ENCODE assay signal across 18 cellular contexts in the genomic region with DNA sequence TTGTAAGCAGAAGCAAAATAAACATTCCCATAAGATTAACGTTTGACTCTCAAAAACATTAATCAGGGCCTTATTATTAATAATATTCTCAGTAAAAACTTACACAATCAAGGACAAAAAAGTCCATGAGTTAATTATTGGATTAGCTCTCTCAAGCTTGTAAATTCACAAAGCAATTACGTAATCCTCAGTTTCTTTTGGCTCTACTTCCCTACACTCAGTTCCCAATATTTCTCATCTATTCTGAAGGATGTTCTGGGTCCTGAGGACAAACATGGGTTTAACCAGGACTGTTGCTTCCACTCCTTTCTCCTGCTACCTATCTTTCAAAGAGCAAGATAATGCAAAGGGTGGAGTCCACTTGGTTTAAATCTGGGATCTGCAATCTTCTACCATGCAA.
"Had no signal": no experiment of that assay in that cellular context is flagged by ENCODE, and none has a peak within 500 bp of the region (broad histone marks: within the 10 kb centered on the region; RNA-seq: fewer than 3 reads in every experiment).

No MANE protein-coding gene starts in this region.

- H3K4me2 ChIP-seq: hepatocyte had no signal

- H2AFZ ChIP-seq: hepatocyte had no signal

- H3K4me1 ChIP-seq: psoas muscle, upper lobe of right lung had no signal

- H3K9me3 ChIP-seq: psoas muscle, suprapubic skin, upper lobe of right lung had no signal

- H3K79me2 ChIP-seq: hepatocyte had no signal

- ATAC-seq: activated CD8-positive, alpha-beta memory T cell treated with anti-CD3 and anti-CD28 coated beads, Interleukin-2, amount 10 ng/mL, durations not matched to agents 7 days and 5 days; naive thymus-derived CD4-positive, alpha-beta T cell; psoas muscle; stimulated activated naive CD8-positive, alpha-beta T cell treated with anti-CD3 and anti-CD28 coated beads, Interleukin-15, Interleukin-2, amounts not matched to agents 100 U/mL and 50 U/mL, for 24 hours; upper lobe of right lung had no signal

- H3K36me3 ChIP-seq: suprapubic skin, upper lobe of right lung had no signal

- H3K27me3 ChIP-seq: hepatocyte, suprapubic skin, upper lobe of right lung had no signal

- H3K27ac ChIP-seq: coronary artery, hepatocyte, psoas muscle, suprapubic skin, upper lobe of right lung had no signal

- DNase-seq: activated CD4-positive, alpha-beta T cell treated with anti-CD3 and anti-CD28 coated beads for 1 hour; activated CD4-positive, alpha-beta T cell treated with anti-CD3 and anti-CD28 coated beads, Interleukin-2, amount 50 U/mL, for 48 hours; activated CD8-positive, alpha-beta memory T cell treated with anti-CD3 and anti-CD28 coated beads, Interleukin-2, amount 10 ng/mL, durations not matched to agents 7 days and 5 days; activated effector memory CD4-positive, alpha-beta T cell treated with anti-CD3 and anti-CD28 coated beads, Interleukin-2, amount 50 U/mL, for 16 hours; activated T-cell treated with anti-CD3 and anti-CD28 coated beads, Interleukin-2, amount 50 U/mL, for 24 hours; anterior cingulate cortex; effector CD4-positive, alpha-beta T cell; naive thymus-derived CD4-positive, alpha-beta T cell; psoas muscle; stimulated activated CD4-positive, alpha-beta T cell treated with anti-CD3 and anti-CD28 coated beads, Interleukin-4, amount 100 ng/mL, for 1 hour; stimulated activated CD8-positive, alpha-beta memory T cell treated with anti-CD3 and anti-CD28 coated beads, Interleukin-4, amount 100 ng/mL, for 48 hours; stimulated activated naive CD8-positive, alpha-beta T cell treated with anti-CD3 and anti-CD28 coated beads, Interleukin-15, Interleukin-2, amounts not matched to agents 100 U/mL and 50 U/mL, for 24 hours; SW 1271; upper lobe of right lung had no signal

- H3K4me3 ChIP-seq: coronary artery, hepatocyte, lung, psoas muscle, suprapubic skin, upper lobe of right lung had no signal
